In genomic region chr20:4814696-4815252, GRCh38 we compare ENCODE assay signal across 7 cellular contexts. TPM values are rescaled to one million over a fixed set of nuclear protein-coding genes. Genes with fewer than 3 reads are reported as not detected.
A peak's percentile ranks its signal among the peaks of the same experiment; 100 is the strongest.
DNase-seq lines count a peak whose midpoint lies in the region; ATAC-seq and TF ChIP-seq lines count a peak whose summit lies in the region.

No MANE protein-coding gene starts in this region.

- in situ Hi-C loops in GM23248 (cut with MboI): no loop called here

- H4K20me1 ChIP-seq in SK-N-SH (ENCODE audit: insufficient read depth): no peaks in the 10 kb centered on the region
- H4K20me1 ChIP-seq in GM23248 (ENCODE audit: insufficient read depth): no peaks in the 10 kb centered on the region

- 66% methylated on average over 11 of the region's 20 CpGs for WGBS in esophagus muscularis mucosa
- 72% methylated on average over 8 of the region's 20 CpGs for WGBS in SK-N-SH (ENCODE audit: low lambda C conversion rate)
- WGBS in GM23248 (ENCODE audit: low coverage in 1 of 2, low lambda C conversion rate in 2 of 2, missing lambda C conversion rate in 2 of 2), 2 experiments: 82 to 84% methylated on average over 20 of the region's 20 CpGs

- CTCF ChIA-PET in SK-N-SH (lab: Yijun Ruan, JAX): no interaction called here

- H3K79me2 ChIP-seq in SK-N-SH (ENCODE audit: insufficient read depth): no peaks in the 10 kb centered on the region
- no peaks in the 10 kb centered on the region for H3K79me2 ChIP-seq in GM23248 (ENCODE audit: insufficient read depth)

- no peak for TF ChIP-seq RAD21 in SK-N-SH (IDR thresholded peaks at IDR 0.05; ENCODE audit: low read length)

- intact Hi-C loops in esophagus muscularis mucosa (cut with DNase I): no loop called here

- peak; percentile 65 to 72 for DNase-seq in activated CD4-positive, alpha-beta T cell treated with anti-CD3 and anti-CD28 coated beads, Interleukin-2, amount 50 U/mL, for 48 hours
- DNase-seq in esophagus muscularis mucosa (ENCODE audit: extremely low spot score): no peak
- peak; percentile 56 to 58 for DNase-seq in stimulated activated CD4-positive, alpha-beta T cell treated with anti-CD3 and anti-CD28 coated beads, Interleukin-1b, Interleukin-23, amount 100 ng/mL, for 1 hour (ENCODE audit: low read depth in 2 of 2)
- DNase-seq in SK-N-SH: no peak
- no peak for DNase-seq in GM23248

- no peak for TF ChIP-seq CTCF in esophagus muscularis mucosa (IDR thresholded peaks at IDR 0.05)
- TF ChIP-seq CTCF in SK-N-SH (IDR thresholded peaks at IDR 0.05): no peak

- H3K27ac ChIP-seq in esophagus muscularis mucosa (replicated peaks in 1 of 4) (peak overlapping the region; percentile 52 to 70 (median 70)), SK-N-SH (ENCODE audit: low read depth in 2 of 2, low read length in 1 of 2) (no peak overlapping the region), GM23248 (no peak overlapping the region)

- H3K4me3 ChIP-seq in esophagus muscularis mucosa: peak overlapping the region in 2 of 4 donors; percentile 29 to 47
- H3K4me3 ChIP-seq in SK-N-SH (ENCODE audit: low read depth in 2 of 2, low read length in 1 of 2): no peak overlapping the region
- no peak overlapping the region for H3K4me3 ChIP-seq in GM23248

- H3K9me3 ChIP-seq in esophagus muscularis mucosa (no peaks in the 10 kb centered on the region), SK-N-SH (no peaks in the 10 kb centered on the region), GM23248 (ENCODE audit: low read depth) (no peaks in the 10 kb centered on the region)

- H3K27me3 ChIP-seq in esophagus muscularis mucosa (no peaks in the 10 kb centered on the region), SK-N-SH (ENCODE audit: insufficient read depth) (no peaks in the 10 kb centered on the region), GM23248 (replicated peaks; ENCODE audit: insufficient read depth) (no peaks in the 10 kb centered on the region)

- TF ChIP-seq EP300 in esophagus muscularis mucosa (IDR thresholded peaks at IDR 0.05): no peak
- no peak for TF ChIP-seq EP300 in SK-N-SH (IDR thresholded peaks at IDR 0.05; ENCODE audit: borderline replicate concordance in 1 of 2, low read depth in 1 of 2, low read length in 1 of 2)

- H3F3A ChIP-seq in SK-N-SH (replicated peaks; ENCODE audit: insufficient read depth) (no peaks in the 10 kb centered on the region), GM23248 (ENCODE audit: insufficient read depth) (peaks cover 5% of the 10 kb centered on the region; the same call in 1 of the 2 replicates)

- POLR2A ChIA-PET in SK-N-SH (lab: Yijun Ruan, JAX): no interaction called here

- TF ChIP-seq POLR2A in esophagus muscularis mucosa (IDR thresholded peaks at IDR 0.05; ENCODE audit: low read depth): no peak

- H3K4me2 ChIP-seq in SK-N-SH (no peak overlapping the region), GM23248 (ENCODE audit: unreplicated experiment) (no peak overlapping the region)

- H3K4me1 ChIP-seq in esophagus muscularis mucosa (peaks cover 18 to 57% (median 47%) of the 10 kb centered on the region in 4 donors), SK-N-SH (ENCODE audit: control insufficient read depth in 1 of 2, insufficient read depth in 2 of 2, low read depth in 1 of 2, low read length in 1 of 2) (no peaks in the 10 kb centered on the region), GM23248 (ENCODE audit: insufficient read depth) (peaks cover 12% of the 10 kb centered on the region)

- no peak overlapping the region for H3K9ac ChIP-seq in SK-N-SH
- H3K9ac ChIP-seq in GM23248: no peak overlapping the region

- ATAC-seq in GM19452 (IDR thresholded peaks at IDR 0.05; ENCODE audit: unreplicated experiment) (peak; percentile 47), HG03432 (IDR thresholded peaks at IDR 0.05; ENCODE audit: unreplicated experiment) (peak; percentile 42)

- no peaks in the 10 kb centered on the region for H3K9me2 ChIP-seq in SK-N-SH
- no peaks in the 10 kb centered on the region for H3K9me2 ChIP-seq in GM23248 (ENCODE audit: insufficient read depth)

- H2AFZ ChIP-seq in SK-N-SH (ENCODE audit: low read depth) (no peak overlapping the region), GM23248 (no peak overlapping the region)

- H3K36me3 ChIP-seq in esophagus muscularis mucosa (peaks cover 0 to 13% (median 2%) of the 10 kb centered on the region in 4 donors), SK-N-SH (replicated peaks in 1 of 2; ENCODE audit: control insufficient read depth in 1 of 2, insufficient read depth in 2 of 2, low read length in 1 of 2) (no peaks in the 10 kb centered on the region), GM23248 (ENCODE audit: low read depth) (no peaks in the 10 kb centered on the region)

TF ChIP-seq in SK-N-SH, 30 proteins besides CTCF, POLR2A, EP300 and RAD21 (continues in another document):
- TF ChIP-seq REST (IDR thresholded peaks at IDR 0.05; ENCODE audit: low read depth, low read length): no peak
- no peak for TF ChIP-seq ELF1 (IDR thresholded peaks at IDR 0.05)
- no peak for TF ChIP-seq TEAD4 (IDR thresholded peaks at IDR 0.05; ENCODE audit: borderline replicate concordance, insufficient read depth)
- TF ChIP-seq MXI1 (IDR thresholded peaks at IDR 0.05; ENCODE audit: low read depth, low read length): no peak
- TF ChIP-seq IRF3 (IDR thresholded peaks at IDR 0.05; ENCODE audit: low read depth, low read length): no peak
- TF ChIP-seq GABPA (IDR thresholded peaks at IDR 0.05; ENCODE audit: low read depth): no peak
- TF ChIP-seq SMC3 (IDR thresholded peaks at IDR 0.05; ENCODE audit: low read depth, low read length): no peak
- TF ChIP-seq FOXJ3 (CRISPR knock-in tag; IDR thresholded peaks at IDR 0.05): no peak
- no peak for TF ChIP-seq USF2 (IDR thresholded peaks at IDR 0.05; ENCODE audit: borderline replicate concordance, low read depth, low read length)
- TF ChIP-seq MEF2A (IDR thresholded peaks at IDR 0.05; ENCODE audit: borderline replicate concordance, low read depth): no peak
- no peak for TF ChIP-seq ZBTB33 (IDR thresholded peaks at IDR 0.05; ENCODE audit: borderline replicate concordance, low read depth)
- no peak for TF ChIP-seq JUND (IDR thresholded peaks at IDR 0.05)

RNA-seq across cellular contexts. Expression of gene RASSF2, which starts 8.6 kb away (rescaled TPM):
- 10 to 100 TPM; 60.7 to 80.2 (median 71.4) TPM for total RNA-seq in esophagus muscularis mucosa
- polyA plus RNA-seq in SK-N-SH (2012; rRNA removed) (0.39 and 0.73 TPM in 2 replicates), GM23248 (2016; fragmentation: Nextera tagmentation; extraction: Ambion mirVana) (4.4 and 5.0 TPM in 2 replicates)
- polyA plus RNA-seq in SK-N-SH (2012; cell fraction: cytosol; rRNA removed): 0.51 and 0.64 TPM in 2 replicates
- 0.38 and 0.55 TPM in 2 replicates for polyA plus RNA-seq in SK-N-SH (2012; cell fraction: nucleus; rRNA removed)
- 8.3 and 8.4 TPM in 2 replicates for total RNA-seq in GM23248 (2014; rRNA removed; shearing (Covaris generic))

Comparison
In these comparisons a context has a peak if more than half of its experiments do, and no peak if none do; other contexts are left out.
1. DNase-seq: peak in activated CD4-positive, alpha-beta T cell treated with anti-CD3 and anti-CD28 coated beads, Interleukin-2, amount 50 U/mL, for 48 hours (2 of 2) and stimulated activated CD4-positive, alpha-beta T cell treated with anti-CD3 and anti-CD28 coated beads, Interleukin-1b, Interleukin-23, amount 100 ng/mL, for 1 hour (2 of 2); none in esophagus muscularis mucosa (single experiment), SK-N-SH (single experiment) and GM23248 (single experiment).
2. H3K27ac ChIP-seq: peak in esophagus muscularis mucosa (4 of 4); none in SK-N-SH (0 of 2) and GM23248 (single experiment).